ENCODE assay signal across 21 cellular contexts in genomic region chr14:78788467-78789360, GRCh38.
"Had no signal": no experiment of that assay in that cellular context is flagged by ENCODE, and none has a peak within 500 bp of the region (broad histone marks: within the 10 kb centered on the region; RNA-seq: fewer than 3 reads in every experiment).

No MANE protein-coding gene starts in this region.

- H3K27me3 Mint-ChIP-seq: activated B cell treated with CpG ODN at 0.5 μM for 24 hours; activated CD4-positive, alpha-beta memory T cell treated with anti-CD3 and anti-CD28 coated beads for 36 hours; activated naive CD8-positive, alpha-beta T cell; effector memory CD8-positive, alpha-beta T cell had no signal

- H3K27ac Mint-ChIP-seq: activated B cell treated with CpG ODN at 0.5 μM for 24 hours; activated CD4-positive, alpha-beta memory T cell treated with anti-CD3 and anti-CD28 coated beads for 36 hours; activated naive CD8-positive, alpha-beta T cell; effector memory CD8-positive, alpha-beta T cell; nephron; T-helper 2 cell treated with Interferon-gamma antibody and Interleukin-4, amounts not matched to agents 5 μg/mL and 100 μg/mL, for 36 hours had no signal

- ATAC-seq: effector memory CD8-positive, alpha-beta T cell; gastroesophageal sphincter; heart left ventricle; left lobe of liver had no signal

- H3K36me3 ChIP-seq: gastroesophageal sphincter, heart left ventricle, thyroid gland had no signal

- H3K4me1 Mint-ChIP-seq: activated B cell treated with CpG ODN at 0.5 μM for 24 hours, nephron had no signal

- H3K9me3 ChIP-seq: gastroesophageal sphincter, heart left ventricle, thyroid gland had no signal

- H3K4me3 ChIP-seq: gastroesophageal sphincter, heart left ventricle, lung, thyroid gland had no signal

- H3K27me3 ChIP-seq: heart left ventricle, thyroid gland had no signal

- DNase-seq: activated B cell treated with CpG ODN at 0.5 μM for 24 hours; activated CD4-positive, alpha-beta memory T cell treated with anti-CD3 and anti-CD28 coated beads for 36 hours; activated CD4-positive, alpha-beta T cell treated with anti-CD3 and anti-CD28 coated beads for 4 hours; activated T-cell treated with anti-CD3 and anti-CD28 coated beads for 4 hours; amniotic stem cell; caudate nucleus; effector memory CD8-positive, alpha-beta T cell; heart left ventricle; kidney; midbrain; nucleus accumbens; retina; stimulated activated CD8-positive, alpha-beta memory T cell treated with anti-CD3 and anti-CD28 coated beads, Interleukin-4, amount 100 ng/mL, for 48 hours; stimulated activated naive CD4-positive, alpha-beta T cell; thyroid gland had no signal

- H3K4me3 Mint-ChIP-seq: activated B cell treated with CpG ODN at 0.5 μM for 24 hours; activated CD4-positive, alpha-beta memory T cell treated with anti-CD3 and anti-CD28 coated beads for 36 hours; activated naive CD8-positive, alpha-beta T cell; effector memory CD8-positive, alpha-beta T cell; nephron; T-helper 2 cell treated with Interferon-gamma antibody and Interleukin-4, amounts not matched to agents 5 μg/mL and 100 μg/mL, for 36 hours had no signal

- H3K9me3 Mint-ChIP-seq: activated B cell treated with CpG ODN at 0.5 μM for 24 hours; activated CD4-positive, alpha-beta memory T cell treated with anti-CD3 and anti-CD28 coated beads for 36 hours; nephron; T-helper 2 cell treated with Interferon-gamma antibody and Interleukin-4, amounts not matched to agents 5 μg/mL and 100 μg/mL, for 36 hours had no signal

- H3K36me3 Mint-ChIP-seq: activated CD4-positive, alpha-beta memory T cell treated with anti-CD3 and anti-CD28 coated beads for 36 hours; activated naive CD8-positive, alpha-beta T cell had no signal

- H3K27ac ChIP-seq: gastroesophageal sphincter, heart left ventricle, thyroid gland had no signal

- H3K4me1 ChIP-seq: gastroesophageal sphincter, heart left ventricle, thyroid gland had no signal
